Comparison of ENCODE assay signal across 24 cellular contexts in the genomic region with DNA sequence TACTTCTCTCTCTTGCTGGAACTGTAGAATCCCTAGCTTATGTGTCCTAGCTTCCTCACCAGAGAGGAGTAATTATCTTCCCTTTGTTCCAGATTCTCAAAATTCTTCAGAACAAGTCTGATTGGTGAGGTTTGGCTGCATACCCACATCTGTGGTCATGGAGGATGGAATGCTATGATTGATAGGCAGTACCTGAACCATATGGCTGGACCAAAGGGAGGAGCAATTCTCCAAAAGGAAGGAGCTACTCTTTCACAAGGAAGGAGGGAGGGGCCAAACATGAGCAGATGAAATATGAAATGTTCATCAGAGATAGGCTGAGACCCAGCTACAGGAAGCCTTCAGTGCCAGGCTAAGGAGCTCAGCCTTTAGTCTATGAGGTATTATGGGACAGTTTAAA. TPM values are rescaled to one million over a fixed set of nuclear protein-coding genes. Genes with fewer than 3 reads are reported as not detected.
DNase-seq lines count a peak whose midpoint lies in the region; ATAC-seq, FAIRE-seq and TF ChIP-seq lines count a peak whose summit lies in the region.
"Had no signal": no experiment of that assay in that cellular context is flagged by ENCODE, and none has a peak within 500 bp of the region (broad histone marks: within the 10 kb centered on the region; RNA-seq: fewer than 3 reads in every experiment).

No MANE protein-coding gene starts in this region.

- H3K4me2 ChIP-seq in K562 (ENCODE audit: insufficient read depth, low read length): no peak overlapping the region

- in situ Hi-C loops in K562 (cut with MboI): no loop called here

- H3K9me3 Mint-ChIP-seq in nephron: peaks cover 3% of the 10 kb centered on the region
- H3K9me3 Mint-ChIP-seq: activated T-helper 2 cell treated with anti-CD3 and anti-CD28 coated beads, Interferon-gamma antibody, Interleukin-2, Interleukin-4, amounts not matched to agents 10 μg/mL and 5 μg/mL and 100 μg/mL, durations not matched to agents 14 hours and 24 hours and 36 hours; mesothelial cell of epicardium had no signal

- no peak overlapping the region for H2AFZ ChIP-seq in K562 (ENCODE audit: low read depth, low read length)

- TF ChIP-seq RAD21 in K562 (CRISPR knock-in tag; conservative IDR thresholded peaks at IDR 0.05 in 1 of 2, IDR thresholded peaks at IDR 0.05 in 1 of 2): no peak

- CTCF ChIA-PET in K562 (lab: Yijun Ruan, JAX; ENCODE audit: low intra/inter-chr PET ratio): no interaction called here

- H3K36me3 ChIP-seq in K562 (ENCODE audit: control insufficient read depth, insufficient read depth, low read length): no peaks in the 10 kb centered on the region
- H3K36me3 ChIP-seq: cardiac muscle cell, HAP-1, upper lobe of left lung had no signal

- no peaks in the 10 kb centered on the region for H4K20me1 ChIP-seq in K562 (replicated peaks; ENCODE audit: control insufficient read depth, insufficient read depth, low read length)

- no peak for TF ChIP-seq POLR2A in K562 (conservative IDR thresholded peaks at IDR 0.05)

- DNase-seq in HCEC 1CT: peak; percentile 41
- DNase-seq in NCI-H226: peak; percentile 93
- DNase-seq in K562 (ENCODE audit: extremely low read depth in 1 of 4, low spot score in 3 of 4): no peak
- no peak for DNase-seq in T-helper 9 cell
- DNase-seq: activated CD4-positive, CD25-positive, alpha-beta regulatory T cell treated with anti-CD3 and anti-CD28 coated beads, Interleukin-2, amount 50 U/mL, for 72 hours; activated CD8-positive, alpha-beta memory T cell treated with anti-CD3 and anti-CD28 coated beads, Interleukin-2, amount 10 ng/mL, durations not matched to agents 7 days and 5 days; dorsolateral prefrontal cortex; left colon; NCI-H1092 treated with DMSO at 0.1 percent for 48 hours; NCI-H2107; NCI-H526 treated with DMSO at 0.1 percent for 48 hours; stimulated activated naive CD8-positive, alpha-beta T cell treated with anti-CD3 and anti-CD28 coated beads, Interleukin-15, amount 100 ng/mL, for 72 hours; upper lobe of left lung had no signal

- peaks cover 19 to 20% of the 10 kb centered on the region in 2 experiments for H3K4me1 ChIP-seq in K562 (replicated peaks in 1 of 2; ENCODE audit: control insufficient read depth in 2 of 2, insufficient read depth in 2 of 2, low read length in 2 of 2)

- H3K27ac ChIP-seq in K562 (ENCODE audit: extremely low read depth, low read depth, low read length): no peak overlapping the region
- H3K27ac ChIP-seq: cardiac muscle cell, dorsolateral prefrontal cortex, skin epidermis, upper lobe of left lung had no signal

- FAIRE-seq in K562 (lab: Jason Lieb, UNC): no peak
- FAIRE-seq: GM12892 had no signal

- TF ChIP-seq CTCF in K562 (IDR thresholded peaks at IDR 0.05 in 2 of 3, conservative IDR thresholded peaks at IDR 0.05 in 1 of 3; ENCODE audit: insufficient read depth in 2 of 3, low read depth in 1 of 3, low read length in 3 of 3) (no peak), nephron (IDR thresholded peaks at IDR 0.05; ENCODE audit: unreplicated experiment in 3 of 3) (no peak)

- intact Hi-C loops in K562 (cut with micrococcal nuclease): no loop called here

- H3K4me3 ChIP-seq in K562: no peak overlapping the region
- H3K4me3 ChIP-seq: cardiac muscle cell, dorsolateral prefrontal cortex, HAP-1, skin epidermis, upper lobe of left lung had no signal

- BruUV-seq in K562 (replicated peaks; lab: Mats Ljungman, UMichigan): no TSS peak

- H3K9ac ChIP-seq in K562 (ENCODE audit: insufficient read depth in 1 of 2, low read depth in 2 of 2, low read length in 2 of 2): no peak overlapping the region

- H3K79me2 ChIP-seq in K562 (ENCODE audit: control insufficient read depth, insufficient read depth, low read length): no peaks in the 10 kb centered on the region

- H3K9me3 ChIP-seq in K562 (replicated peaks; ENCODE audit: control insufficient read depth, insufficient read depth, low read depth, low read length): no peaks in the 10 kb centered on the region
- H3K9me3 ChIP-seq: HAP-1 had no signal

- peaks cover 12 to 15% of the 10 kb centered on the region in 2 experiments; a peak in 4 of 5 replicates for H3K27me3 ChIP-seq in K562 (ENCODE audit: control insufficient read depth in 2 of 2, insufficient read depth in 2 of 2, low read length in 2 of 2)
- H3K27me3 ChIP-seq: dorsolateral prefrontal cortex, upper lobe of left lung had no signal

- ATAC-seq in K562: no peak
- ATAC-seq in HG03342 (IDR thresholded peaks at IDR 0.05; ENCODE audit: unreplicated experiment): no peak
- no peak for ATAC-seq in GM19324 (IDR thresholded peaks at IDR 0.05; ENCODE audit: low FRiP score, unreplicated experiment)
- ATAC-seq: activated CD8-positive, alpha-beta memory T cell treated with anti-CD3 and anti-CD28 coated beads, Interleukin-2, amount 10 ng/mL, durations not matched to agents 7 days and 5 days; left colon; stimulated activated naive CD8-positive, alpha-beta T cell treated with anti-CD3 and anti-CD28 coated beads, Interleukin-15, amount 100 ng/mL, for 72 hours had no signal

- peak overlapping the region in 2 of 3 experiments; percentile 1 to 2 for H3K4me3 Mint-ChIP-seq in nephron
- H3K4me3 Mint-ChIP-seq: activated CD8-positive, alpha-beta memory T cell treated with anti-CD3 and anti-CD28 coated beads, Interleukin-2, amount 10 ng/mL, durations not matched to agents 7 days and 5 days; B cell; mesothelial cell of epicardium; stimulated activated naive CD8-positive, alpha-beta T cell treated with anti-CD3 and anti-CD28 coated beads, Interleukin-15, amount 100 ng/mL, for 72 hours had no signal

- H3K27me3 Mint-ChIP-seq in nephron (ENCODE audit: low read depth): peaks cover 37% of the 10 kb centered on the region

- POLR2A ChIA-PET in K562 (lab: Yijun Ruan, JAX): interaction anchor here (0.5 to 1.2 kb wide), 4 partner anchors 11 to 956 kb away, joined by 3 to 4 read pairs (median 3); partner anchors contain the start of gene KHDRBS1

- no peak overlapping the region for H3K27ac Mint-ChIP-seq in nephron
- H3K27ac Mint-ChIP-seq: activated CD8-positive, alpha-beta memory T cell treated with anti-CD3 and anti-CD28 coated beads, Interleukin-2, amount 10 ng/mL, durations not matched to agents 7 days and 5 days; activated T-helper 2 cell treated with anti-CD3 and anti-CD28 coated beads, Interferon-gamma antibody, Interleukin-2, Interleukin-4, amounts not matched to agents 10 μg/mL and 5 μg/mL and 100 μg/mL, durations not matched to agents 14 hours and 24 hours and 36 hours; B cell; mesothelial cell of epicardium; progenitor cell of endocrine pancreas; stimulated activated naive CD8-positive, alpha-beta T cell treated with anti-CD3 and anti-CD28 coated beads, Interleukin-15, amount 100 ng/mL, for 72 hours had no signal

- H3K36me3 Mint-ChIP-seq in nephron (ENCODE audit: low read depth): no peaks in the 10 kb centered on the region
- H3K36me3 Mint-ChIP-seq: mesothelial cell of epicardium had no signal

- TF ChIP-seq EP300 in K562 (IDR thresholded peaks at IDR 0.05; ENCODE audit: low read length): no peak

- H3K4me1 Mint-ChIP-seq in nephron: peaks cover 10% of the 10 kb centered on the region

- H3K9me1 ChIP-seq in K562 (ENCODE audit: control insufficient read depth, insufficient read depth, low read length): no peaks in the 10 kb centered on the region

TF ChIP-seq in K562, 482 proteins besides CTCF, POLR2A, EP300 and RAD21:
- TF ChIP-seq MEIS2 (IDR thresholded peaks at IDR 0.05; ENCODE audit: partially characterized antibody) (peak; percentile 23), ZNF124 (CRISPR knock-in tag; IDR thresholded peaks at IDR 0.05) (no peak), BACH1 (tag; IDR thresholded peaks at IDR 0.05) (no peak), PKNOX1 (IDR thresholded peaks at IDR 0.05) (peak; percentile 55)
TF ChIP-seq in K562: peak in this region for 2.

RNA-seq across cellular contexts. Expression of gene RNF19B, which starts 4.9 kb away (rescaled TPM):
- 7.2 and 10.6 TPM in 2 replicates for total RNA-seq in K562 (2011; cell fraction: chromatin; rRNA removed; ENCODE audit: low replicate concordance)
- total RNA-seq in K562 (2011; cell fraction: nucleolus; rRNA removed): 7.9 and 11.3 TPM in 2 replicates
- 6.7 and 7.8 TPM in 2 replicates for total RNA-seq in K562 (2011; cell fraction: nucleoplasm; rRNA removed)
- 9.6 and 11.8 TPM in 2 replicates for total RNA-seq in K562 (2014; rRNA removed)
- total RNA-seq in K562 (2014; rRNA removed; fragmentation: Illumina TruSeq; extraction: Trizol): 9.1 and 10.2 TPM in 2 replicates
- total RNA-seq in K562 (2015; rRNA removed; fragmentation: Illumina TruSeq; extraction: Trizol): 10.5 and 10.9 TPM in 2 replicates
- 14.9 TPM in 2 replicates for total RNA-seq in K562 (2021)
- 10.2 and 14.3 TPM in 2 replicates for polyA plus RNA-seq in K562 (2011; rRNA removed)
- 9.9 and 11.1 TPM in 2 replicates for polyA plus RNA-seq in K562 (2011; cell fraction: cytosol; rRNA removed)
- polyA plus RNA-seq in K562 (2011; cell fraction: nucleus; rRNA removed): 5.4 and 6.0 TPM in 2 replicates
- polyA plus RNA-seq in K562 (2012): 12.3 and 15.2 TPM in 2 replicates
- polyA plus RNA-seq in K562 (2014; fragmentation: Illumina TruSeq; extraction: Trizol): 14.1 and 14.6 TPM in 2 replicates
- polyA plus RNA-seq in K562 (2014; fragmentation: Nextera tagmentation; extraction: Ambion mirVana): 1 to 10 TPM; 2.6 to 2.8 TPM
- polyA plus RNA-seq in K562 (2014; rRNA removed): 10.1 and 11.6 TPM in 2 replicates
- 18.7 and 25.2 TPM in 2 replicates for polyA minus RNA-seq in K562 (2011; rRNA and poly(A)+ RNA removed)
- 7.8 and 11.6 TPM in 2 replicates for polyA minus RNA-seq in K562 (2011; cell fraction: cytosol; rRNA and poly(A)+ RNA removed)
- 4.7 and 7.8 TPM in 2 replicates for polyA minus RNA-seq in K562 (2011; cell fraction: nucleus; rRNA and poly(A)+ RNA removed)

Comparison
In these comparisons a context has a peak if more than half of its experiments do, and no peak if none do; other contexts are left out.
1. DNase-seq: peak in HCEC 1CT (single experiment) and NCI-H226 (single experiment); none in K562 (0 of 4) and T-helper 9 cell (single experiment).